Comparison of ENCODE assay signal across 17 cellular contexts in the genomic region with DNA sequence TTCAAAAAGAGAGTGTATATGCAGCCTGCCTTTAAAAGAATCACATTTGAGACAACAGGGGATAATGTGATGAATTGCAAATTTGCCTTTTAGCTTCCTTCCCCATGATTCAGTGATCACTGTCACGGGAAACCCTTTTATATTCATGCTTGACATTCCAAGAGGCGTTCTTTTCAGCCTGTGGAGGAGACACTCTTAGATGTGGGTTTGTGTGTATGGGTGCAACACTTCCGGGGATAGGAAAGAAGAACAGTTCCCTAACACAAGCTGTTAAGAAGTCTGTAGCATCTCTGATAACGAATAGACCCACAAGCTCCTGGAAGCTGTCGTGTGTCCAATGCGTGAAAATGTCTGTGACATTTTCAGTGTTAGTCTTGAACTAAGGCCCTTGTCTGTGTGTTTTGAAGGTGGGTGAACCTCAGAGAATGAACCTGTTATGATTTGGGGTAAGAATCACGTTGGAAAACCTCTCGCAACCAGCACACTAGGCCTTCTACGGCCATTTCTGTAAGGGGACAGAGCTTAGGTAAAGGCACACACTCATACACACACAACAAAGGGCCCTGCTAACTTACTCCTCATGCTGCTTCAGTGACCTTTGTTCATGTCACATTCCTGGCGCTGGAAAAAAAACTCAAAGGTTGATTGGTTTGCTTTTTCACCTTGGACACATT.
A peak's percentile ranks its signal among the peaks of the same experiment; 100 is the strongest.
DNase-seq lines count a peak whose midpoint lies in the region; TF ChIP-seq lines count a peak whose summit lies in the region.
"Had no signal": no experiment of that assay in that cellular context is flagged by ENCODE, and none has a peak within 500 bp of the region (broad histone marks: within the 10 kb centered on the region; RNA-seq: fewer than 3 reads in every experiment).

No MANE protein-coding gene starts in this region.

- H3K4me2 ChIP-seq in neural progenitor cell: peak overlapping the region; percentile 39

- peak overlapping the region; percentile 45 for H2AFZ ChIP-seq in neural progenitor cell (replicated peaks)

- H3K27me3 ChIP-seq in SJSA1 (replicated peaks): no peaks in the 10 kb centered on the region
- no peaks in the 10 kb centered on the region for H3K27me3 ChIP-seq in neural progenitor cell
- no peaks in the 10 kb centered on the region for H3K27me3 ChIP-seq in BE2C

- H3K27me3 Mint-ChIP-seq in neural progenitor cell (ENCODE audit: insufficient read depth, low read depth): peaks cover 3% of the 10 kb centered on the region
- H3K27me3 Mint-ChIP-seq: activated naive CD8-positive, alpha-beta T cell treated with anti-CD3 and anti-CD28 coated beads, Interleukin-2, amount 10 ng/mL, durations not matched to agents 7 days and 5 days had no signal

- H3K9me3 ChIP-seq in SJSA1 (replicated peaks) (no peaks in the 10 kb centered on the region), neural progenitor cell (ENCODE audit: low read depth) (no peaks in the 10 kb centered on the region), BE2C (no peaks in the 10 kb centered on the region)

- H3K27ac ChIP-seq in SJSA1 (peak overlapping the region; percentile 14; the same call in 1 of the 2 replicates), neural progenitor cell (no peak overlapping the region)

- peaks cover 62% of the 10 kb centered on the region for H3K4me1 Mint-ChIP-seq in neural progenitor cell
- H3K4me1 Mint-ChIP-seq: CD14-positive monocyte had no signal

- H3K79me2 ChIP-seq in neural progenitor cell (ENCODE audit: low read depth): no peaks in the 10 kb centered on the region

- DNase-seq in EH (ENCODE audit: low read depth) (peak; percentile 82), SJSA1 (ENCODE audit: low read depth in 1 of 2, low spot score in 2 of 2) (peak in 1 of 2 experiments; percentile 60), hepatic stellate cell (ENCODE audit: low spot score) (peak; percentile 21), neural progenitor cell (ENCODE audit: low spot score) (peak; percentile 71), NCI-H748 treated with DMSO at 0.1 percent for 48 hours (lab: John Stamatoyannopoulos, UW) (no peak), C1 segment of cervical spinal cord (lab: John Stamatoyannopoulos, UW) (no peak), BE2C (no peak)
- DNase-seq in activated CD8-positive, alpha-beta memory T cell treated with anti-CD3 and anti-CD28 coated beads, Interleukin-2, amount 50 U/mL, for 4 hours: no peak
- DNase-seq: activated CD8-positive, alpha-beta T cell treated with anti-CD3 and anti-CD28 coated beads, Interleukin-2, amount 10 ng/mL, durations not matched to agents 7 days and 5 days; activated naive CD8-positive, alpha-beta T cell treated with anti-CD3 and anti-CD28 coated beads, Interleukin-2, amount 10 ng/mL, durations not matched to agents 7 days and 5 days; effector memory CD4-positive, alpha-beta T cell; KG1; NCI-H2081 treated with DMSO at 0.1 percent for 48 hours; OCI-M1; stimulated activated CD4-positive, alpha-beta T cell treated with anti-CD3 and anti-CD28 coated beads, Interleukin-12 subunit alpha, Interleukin-12 subunit beta, amount 100 ng/mL, for 4 hours had no signal

- no peaks in the 10 kb centered on the region for H3K9me3 Mint-ChIP-seq in neural progenitor cell
- H3K9me3 Mint-ChIP-seq: activated naive CD8-positive, alpha-beta T cell treated with anti-CD3 and anti-CD28 coated beads, Interleukin-2, amount 10 ng/mL, durations not matched to agents 7 days and 5 days; T-helper 1 cell treated with Interleukin-12 subunit alpha and Interleukin-12 subunit beta and Interleukin-4 antibody, amounts not matched to agents 30 μg/mL and 1 μg/mL, for 36 hours had no signal

- H3K4me3 ChIP-seq in SJSA1: no peak overlapping the region
- H3K4me3 ChIP-seq in neural progenitor cell: no peak overlapping the region
- H3K4me3 ChIP-seq in BE2C (ENCODE audit: low read depth, low read length): no peak overlapping the region

- peak overlapping the region; percentile 39 for H3K4me3 Mint-ChIP-seq in neural progenitor cell
- H3K4me3 Mint-ChIP-seq: activated CD8-positive, alpha-beta T cell treated with anti-CD3 and anti-CD28 coated beads, Interleukin-2, amount 10 ng/mL, durations not matched to agents 7 days and 5 days; activated naive CD8-positive, alpha-beta T cell treated with anti-CD3 and anti-CD28 coated beads, Interleukin-2, amount 10 ng/mL, durations not matched to agents 7 days and 5 days; CD14-positive monocyte; T-helper 1 cell treated with Interleukin-12 subunit alpha and Interleukin-12 subunit beta and Interleukin-4 antibody, amounts not matched to agents 30 μg/mL and 1 μg/mL, for 36 hours had no signal

- peaks cover 3% of the 10 kb centered on the region for H3K36me3 Mint-ChIP-seq in neural progenitor cell

- TF ChIP-seq CTCF in neural progenitor cell (IDR thresholded peaks at IDR 0.05) (no peak), BE2C (IDR thresholded peaks at IDR 0.05; ENCODE audit: low read depth, low read length) (no peak)

- peaks cover 12% of the 10 kb centered on the region for H3K4me1 ChIP-seq in SJSA1 (replicated peaks)
- peaks cover 43% of the 10 kb centered on the region for H3K4me1 ChIP-seq in neural progenitor cell
- peaks cover 10% of the 10 kb centered on the region for H3K4me1 ChIP-seq in BE2C

- H3F3A ChIP-seq in neural progenitor cell (ENCODE audit: low read depth): peaks cover 4% of the 10 kb centered on the region

- H3K27ac Mint-ChIP-seq in neural progenitor cell: peak overlapping the region; percentile 93
- H3K27ac Mint-ChIP-seq: activated CD8-positive, alpha-beta T cell treated with anti-CD3 and anti-CD28 coated beads, Interleukin-2, amount 10 ng/mL, durations not matched to agents 7 days and 5 days; activated naive CD8-positive, alpha-beta T cell treated with anti-CD3 and anti-CD28 coated beads, Interleukin-2, amount 10 ng/mL, durations not matched to agents 7 days and 5 days; CD14-positive monocyte; T-helper 1 cell treated with Interleukin-12 subunit alpha and Interleukin-12 subunit beta and Interleukin-4 antibody, amounts not matched to agents 30 μg/mL and 1 μg/mL, for 36 hours had no signal

- no peak overlapping the region for H3K9ac ChIP-seq in neural progenitor cell

- H3K36me3 ChIP-seq in SJSA1: no peaks in the 10 kb centered on the region
- H3K36me3 ChIP-seq in neural progenitor cell: no peaks in the 10 kb centered on the region
- no peaks in the 10 kb centered on the region for H3K36me3 ChIP-seq in BE2C

- no peaks in the 10 kb centered on the region for H4K20me1 ChIP-seq in neural progenitor cell (ENCODE audit: low read depth)

Comparison
In these comparisons a context has a peak if more than half of its experiments do, and no peak if none do; other contexts are left out.
1. DNase-seq: peak in EH (single experiment), hepatic stellate cell (single experiment) and neural progenitor cell (single experiment); none in NCI-H748 treated with DMSO at 0.1 percent for 48 hours (single experiment), C1 segment of cervical spinal cord (0 of 14), activated CD8-positive, alpha-beta memory T cell treated with anti-CD3 and anti-CD28 coated beads, Interleukin-2, amount 50 U/mL, for 4 hours (single experiment) and BE2C (single experiment).